ENCODE assay signal across 1 cellular context in genomic region chr19:40922185-40923160, GRCh38.
TF ChIP-seq lines count a peak whose summit lies in the region.

No MANE protein-coding gene starts in this region.

TF ChIP-seq in K562, 482 proteins besides CTCF, POLR2A, EP300 and RAD21:
- TF ChIP-seq ZFX (CRISPR knock-in tag; IDR thresholded peaks at IDR 0.05): 0 out of 2 replicates have a peak, but pooled peaks have one; percentile 6
